ENCODE assay signal across 12 cellular contexts in genomic region chr14:102370305-102370809, GRCh38. TPM values are rescaled to one million over a fixed set of nuclear protein-coding genes. Genes with fewer than 3 reads are reported as not detected.
DNase-seq lines count a peak whose midpoint lies in the region; ATAC-seq and TF ChIP-seq lines count a peak whose summit lies in the region.
"Had no signal": no experiment of that assay in that cellular context is flagged by ENCODE, and none has a peak within 500 bp of the region (broad histone marks: within the 10 kb centered on the region; RNA-seq: fewer than 3 reads in every experiment).

No MANE protein-coding gene starts in this region.

- DNase-seq in NOMO-1 treated with DMSO at 0.1 percent for 48 hours (lab: John Stamatoyannopoulos, UW; ENCODE audit: unreplicated experiment) (peak; percentile 96), caudate nucleus (lab: John Stamatoyannopoulos, UW) (no peak), lower lobe of right lung (peak; percentile 53), tibial artery (no peak)
- DNase-seq in stimulated activated naive CD4-positive, alpha-beta T cell (lab: John Stamatoyannopoulos, UW) = no peak
- DNase-seq: glutamatergic neuron, NCI-H69, small intestine had no signal

- H3K27ac ChIP-seq in DOHH2 (ENCODE audit: low read depth, low read length) = peak overlapping the region; percentile 72
- H3K27ac ChIP-seq in caudate nucleus (ENCODE audit: low read depth, low read length) = peak overlapping the region; percentile 59
- H3K27ac ChIP-seq in lower lobe of right lung = peak overlapping the region; percentile 64
- no peak overlapping the region for H3K27ac ChIP-seq in tibial artery
- H3K27ac ChIP-seq: BLaER1 had no signal

- no peaks in the 10 kb centered on the region for H3K9me2 ChIP-seq in DOHH2 (replicated peaks; ENCODE audit: control insufficient read depth, low read length)

- no peaks in the 10 kb centered on the region for H3K9me3 ChIP-seq in DOHH2 (ENCODE audit: control insufficient read depth, insufficient read depth, low read length)
- no peaks in the 10 kb centered on the region for H3K9me3 ChIP-seq in lower lobe of right lung
- H3K9me3 ChIP-seq in tibial artery = no peaks in the 10 kb centered on the region
- H3K9me3 ChIP-seq: BLaER1 had no signal

- no peak for TF ChIP-seq CTCF in DOHH2 (IDR thresholded peaks at IDR 0.05; ENCODE audit: low read depth, low read length, poor library complexity, severe bottlenecking)
- TF ChIP-seq CTCF in lower lobe of right lung (IDR thresholded peaks at IDR 0.05) = no peak
- no peak for TF ChIP-seq CTCF in tibial artery (IDR thresholded peaks at IDR 0.05)

- H3K4me2 ChIP-seq in DOHH2 (ENCODE audit: low read length) = peak overlapping the region; percentile 92
- H3K4me2 ChIP-seq: BLaER1 had no signal

- peaks cover 17% of the 10 kb centered on the region for H3F3A ChIP-seq in DOHH2 (ENCODE audit: control insufficient read depth, insufficient read depth)

- H3K36me3 ChIP-seq in DOHH2 (ENCODE audit: control insufficient read depth, low read length) = no peaks in the 10 kb centered on the region
- H3K36me3 ChIP-seq in lower lobe of right lung = peaks cover 6% of the 10 kb centered on the region
- peaks cover 0 to 6% (median 4%) of the 10 kb centered on the region in 3 donors for H3K36me3 ChIP-seq in tibial artery
- H3K36me3 ChIP-seq: BLaER1 had no signal

- intact Hi-C loops in lower lobe of right lung (cut with DNase I) = no loop called here
- intact Hi-C loops in tibial artery (cut with DNase I; ENCODE audit: low total_unique reads) = no loop called here

- H3K79me2 ChIP-seq in DOHH2 (ENCODE audit: control insufficient read depth, low read length) = peaks cover 52% of the 10 kb centered on the region

- H3K27me3 ChIP-seq in DOHH2 (ENCODE audit: control insufficient read depth, low read length) (no peaks in the 10 kb centered on the region), lower lobe of right lung (ENCODE audit: low read depth) (no peaks in the 10 kb centered on the region), tibial artery (no peaks in the 10 kb centered on the region)
- H3K27me3 ChIP-seq: BLaER1 had no signal

- peak overlapping the region; percentile 72 for H3K4me3 ChIP-seq in DOHH2 (ENCODE audit: low read length)
- no peak overlapping the region for H3K4me3 ChIP-seq in lower lobe of right lung
- H3K4me3 ChIP-seq in tibial artery = no peak overlapping the region
- H3K4me3 ChIP-seq: BLaER1 had no signal

- H4K20me1 ChIP-seq in DOHH2 (ENCODE audit: control insufficient read depth, insufficient read depth, low read depth, low read length) = no peaks in the 10 kb centered on the region

- H3K4me1 ChIP-seq in DOHH2 (ENCODE audit: control insufficient read depth, low read length) (peaks cover 51% of the 10 kb centered on the region), lower lobe of right lung (peaks cover 12% of the 10 kb centered on the region), tibial artery (peaks cover 0 to 7% (median 0%) of the 10 kb centered on the region in 4 donors)

- ATAC-seq in lower lobe of right lung = peak; percentile 78 to 81
- ATAC-seq in HG03469 (IDR thresholded peaks at IDR 0.05; ENCODE audit: unreplicated experiment) = no peak
- ATAC-seq in HG03460 (IDR thresholded peaks at IDR 0.05; ENCODE audit: unreplicated experiment) = no peak

RNA-seq across cellular contexts. Expression of gene TECPR2, which starts 7.6 kb away (rescaled TPM):
- total RNA-seq in lower lobe of right lung = 23.2 TPM

RNA-seq across cellular contexts. Expression of gene CINP, which starts 7.7 kb away (rescaled TPM):
- total RNA-seq in lower lobe of right lung = 34.3 TPM

RNA-seq across cellular contexts. Expression of gene ZNF839, which starts 50.8 kb away (rescaled TPM):
- 8.5 TPM for total RNA-seq in lower lobe of right lung

Comparison
In these comparisons a context has a peak if more than half of its experiments do, and no peak if none do; other contexts are left out.
1. H3K27ac ChIP-seq: peak in DOHH2 (single experiment), caudate nucleus (single experiment) and lower lobe of right lung (single experiment); none in tibial artery (0 of 2).
2. DNase-seq: peak in NOMO-1 treated with DMSO at 0.1 percent for 48 hours (single experiment) and lower lobe of right lung (single experiment); none in caudate nucleus (0 of 61), stimulated activated naive CD4-positive, alpha-beta T cell (0 of 6) and tibial artery (0 of 2).
3. ATAC-seq: peak in lower lobe of right lung (2 of 2); none in HG03469 (single experiment) and HG03460 (single experiment).